ENCODE assay signal across 33 cellular contexts in genomic region chr3:137867611-137868010, GRCh38.
DNase-seq lines count a peak whose midpoint lies in the region; ATAC-seq and TF ChIP-seq lines count a peak whose summit lies in the region.
"Had no signal": no experiment of that assay in that cellular context is flagged by ENCODE, and none has a peak within 500 bp of the region (broad histone marks: within the 10 kb centered on the region; RNA-seq: fewer than 3 reads in every experiment).

No MANE protein-coding gene starts in this region.

- H3K18ac ChIP-seq in trophoblast cell (ENCODE audit: low read length) = no peak overlapping the region

- BruUV-seq in PC-9 (replicated peaks; lab: Mats Ljungman, UMichigan) = no TSS peak

- H4K91ac ChIP-seq in trophoblast cell (ENCODE audit: low read depth, low read length) = no peak overlapping the region

- no peak overlapping the region for H2AFZ ChIP-seq in trophoblast cell (ENCODE audit: insufficient read depth, low read length, poor library complexity)
- no peak overlapping the region for H2AFZ ChIP-seq in PC-9

- H3K27ac ChIP-seq in HUES6 (ENCODE audit: low read depth, low read length) = peak overlapping the region; percentile 58; the same call in 1 of the 2 replicates
- no peak overlapping the region for H3K27ac ChIP-seq in trophoblast cell (ENCODE audit: low read depth, low read length)
- H3K27ac ChIP-seq in PC-9 = no peak overlapping the region
- H3K27ac ChIP-seq: 22Rv1; A549; BLaER1; BLaER1 treated with 17β-estradiol and CSF1 and Interleukin-3, amounts not matched to agents 10 nM and 100 nM; C4-2B had no signal

- no peak overlapping the region for H2AK5ac ChIP-seq in trophoblast cell (ENCODE audit: low read length)

- no peak overlapping the region for H3K4ac ChIP-seq in trophoblast cell (ENCODE audit: low read depth, low read length)

- DNase-seq in trophoblast cell = peak; percentile 65 to 95
- DNase-seq in type B pancreatic cell (ENCODE audit: extremely low spot score, unreplicated experiment) = no peak
- no peak for DNase-seq in HEK293T (ENCODE audit: extremely low spot score)
- no peak for DNase-seq in PC-9
- DNase-seq in T-helper 17 cell = no peak
- DNase-seq: 8988T; ACHN; AML-193; BE2C; C1 segment of cervical spinal cord; Caco-2; Calu3; CD4-positive, alpha-beta memory T cell; CD4-positive, alpha-beta T cell; CD4-positive, CD25-positive, alpha-beta regulatory T cell; CD8-positive, alpha-beta memory T cell; CD8-positive, alpha-beta T cell; COR-L47; DMS 273 treated with DMSO at 0.1 percent for 48 hours; DMS153; DMS53; DMS79; DMS79 treated with DMSO at 0.1 percent for 48 hours; DND-41; EL had no signal

- H3K9ac ChIP-seq in HUES6 (ENCODE audit: low read length) (no peak overlapping the region), trophoblast cell (ENCODE audit: low read length) (no peak overlapping the region)
- H3K9ac ChIP-seq: BLaER1; BLaER1 treated with 17β-estradiol and CSF1 and Interleukin-3, amounts not matched to agents 10 nM and 100 nM had no signal

- intact Hi-C loops in PC-9 (cut with micrococcal nuclease; ENCODE audit: unreplicated experiment) = no loop called here

- no peaks in the 10 kb centered on the region for H3K36me3 Mint-ChIP-seq in type B pancreatic cell
- H3K36me3 Mint-ChIP-seq in T-helper 17 cell (ENCODE audit: low read depth) = no peaks in the 10 kb centered on the region
- H3K36me3 Mint-ChIP-seq: CD14-positive monocyte; CD4-positive, alpha-beta memory T cell; CD4-positive, CD25-positive, alpha-beta regulatory T cell; CD8-positive, alpha-beta T cell had no signal

- H3K27me3 Mint-ChIP-seq in type B pancreatic cell (peaks cover 24% of the 10 kb centered on the region), T-helper 17 cell (no peaks in the 10 kb centered on the region)
- H3K27me3 Mint-ChIP-seq: B cell; CD4-positive, alpha-beta memory T cell; CD4-positive, alpha-beta T cell; CD4-positive, CD25-positive, alpha-beta regulatory T cell had no signal

- WGBS in trophoblast cell (ENCODE audit: extremely low coverage, insufficient coverage, insufficient read length) = no CpG with 5 or more reads among the region's 2 CpGs

- H3K4me1 ChIP-seq in HUES6 (ENCODE audit: control insufficient read depth, insufficient read depth, low read length) = peaks cover 12% of the 10 kb centered on the region
- peaks cover 6 to 13% of the 10 kb centered on the region in 2 experiments for H3K4me1 ChIP-seq in trophoblast cell (ENCODE audit: control insufficient read depth in 1 of 2, insufficient read depth in 2 of 2, low read length in 2 of 2)
- no peaks in the 10 kb centered on the region for H3K4me1 ChIP-seq in PC-9 (replicated peaks; ENCODE audit: insufficient read depth)
- H3K4me1 ChIP-seq: A549; BE2C; BLaER1; BLaER1 treated with 17β-estradiol and CSF1 and Interleukin-3, amounts not matched to agents 10 nM and 100 nM had no signal

- H3K9me2 ChIP-seq in PC-9 (ENCODE audit: insufficient read depth) = no peaks in the 10 kb centered on the region

- H3K4me3 Mint-ChIP-seq in type B pancreatic cell (no peak overlapping the region), T-helper 17 cell (no peak overlapping the region)
- H3K4me3 Mint-ChIP-seq: B cell; CD14-positive monocyte; CD4-positive, alpha-beta memory T cell; CD4-positive, alpha-beta T cell; CD4-positive, CD25-positive, alpha-beta regulatory T cell; CD8-positive, alpha-beta memory T cell; CD8-positive, alpha-beta T cell had no signal

- H3F3A ChIP-seq in PC-9 (ENCODE audit: insufficient read depth, low read depth) = no peaks in the 10 kb centered on the region

- no peak overlapping the region for H4K8ac ChIP-seq in trophoblast cell (ENCODE audit: low read depth, low read length)

- CTCF ChIA-PET in HEK293T (lab: Yijun Ruan, JAX) = interaction anchor here (0.7 kb wide), 1 partner anchor 756 kb away, joined by 5 read pairs; no protein-coding TSS in a partner anchor
- CTCF ChIA-PET in PC-9 (lab: Charles Lee) = no interaction called here

- no peak for ATAC-seq in T-helper 17 cell
- ATAC-seq: A549; CD8-positive, alpha-beta T cell had no signal

- H3K4me3 ChIP-seq in HUES6 (ENCODE audit: low read depth, low read length) (0 out of 2 replicates have a peak overlapping the region, but pooled peaks have one; percentile 4), trophoblast cell (ENCODE audit: low read depth, low read length) (no peak overlapping the region), PC-9 (no peak overlapping the region)
- H3K4me3 ChIP-seq: A549; BLaER1; BLaER1 treated with 17β-estradiol and CSF1 and Interleukin-3, amounts not matched to agents 10 nM and 100 nM had no signal

- no peak overlapping the region for H2BK120ac ChIP-seq in trophoblast cell (ENCODE audit: insufficient read depth, low read length, poor library complexity)

- H3K14ac ChIP-seq in trophoblast cell (ENCODE audit: low read length) = no peak overlapping the region

- H3K27ac Mint-ChIP-seq in type B pancreatic cell (peak overlapping the region; percentile 17), T-helper 17 cell (no peak overlapping the region)
- H3K27ac Mint-ChIP-seq: B cell; CD14-positive monocyte; CD4-positive, alpha-beta memory T cell; CD4-positive, alpha-beta T cell; CD4-positive, CD25-positive, alpha-beta regulatory T cell; CD8-positive, alpha-beta memory T cell; CD8-positive, alpha-beta T cell had no signal

- H2BK5ac ChIP-seq in trophoblast cell (ENCODE audit: low read depth, low read length, poor library complexity) = no peak overlapping the region

- H3K23ac ChIP-seq in trophoblast cell (ENCODE audit: low read length) = no peak overlapping the region

- peaks cover 11% of the 10 kb centered on the region for H3K9me3 ChIP-seq in HUES6 (ENCODE audit: control insufficient read depth, insufficient read depth, low read depth, low read length)
- H3K9me3 ChIP-seq in trophoblast cell (ENCODE audit: insufficient read depth, low read depth, low read length) = peaks cover 12% of the 10 kb centered on the region
- H3K9me3 ChIP-seq in PC-9 (ENCODE audit: insufficient read depth, low read depth) = no peaks in the 10 kb centered on the region
- no peaks in the 10 kb centered on the region for H3K9me3 ChIP-seq in T-helper 17 cell (ENCODE audit: control insufficient read depth, low read length, poor library complexity, severe bottlenecking)
- H3K9me3 ChIP-seq: A549, BE2C, Caco-2 had no signal

- no peaks in the 10 kb centered on the region for H3K4me1 Mint-ChIP-seq in type B pancreatic cell (ENCODE audit: unreplicated experiment)
- H3K4me1 Mint-ChIP-seq in T-helper 17 cell = no peaks in the 10 kb centered on the region
- H3K4me1 Mint-ChIP-seq: B cell; CD14-positive monocyte; CD4-positive, alpha-beta memory T cell; CD4-positive, CD25-positive, alpha-beta regulatory T cell; CD8-positive, alpha-beta memory T cell had no signal

- H2BK12ac ChIP-seq in trophoblast cell (ENCODE audit: low read length) = no peak overlapping the region

- H3K79me2 ChIP-seq in trophoblast cell (ENCODE audit: control insufficient read depth, insufficient read depth, low read length, poor library complexity) (no peaks in the 10 kb centered on the region), PC-9 (ENCODE audit: low read depth) (no peaks in the 10 kb centered on the region)

- H4K12ac ChIP-seq in trophoblast cell (ENCODE audit: low read depth, low read length) = no peak overlapping the region

- no peaks in the 10 kb centered on the region for H4K20me1 ChIP-seq in PC-9 (ENCODE audit: insufficient read depth)
- H4K20me1 ChIP-seq: BLaER1; BLaER1 treated with 17β-estradiol and CSF1 and Interleukin-3, amounts not matched to agents 10 nM and 100 nM had no signal

- peaks cover 18% of the 10 kb centered on the region for H3K9me3 Mint-ChIP-seq in type B pancreatic cell

- H3K27me3 ChIP-seq in HUES6 (ENCODE audit: control insufficient read depth, insufficient read depth, low read length) (no peaks in the 10 kb centered on the region), trophoblast cell (ENCODE audit: insufficient read depth, low read length) (no peaks in the 10 kb centered on the region), PC-9 (ENCODE audit: insufficient read depth, low read depth) (no peaks in the 10 kb centered on the region)
- H3K27me3 ChIP-seq: BE2C; BLaER1; BLaER1 treated with 17β-estradiol and CSF1 and Interleukin-3, amounts not matched to agents 10 nM and 100 nM had no signal

- TF ChIP-seq CTCF in type B pancreatic cell (conservative IDR thresholded peaks at IDR 0.05) (no peak), PC-9 (conservative IDR thresholded peaks at IDR 0.05) (no peak)

- H3K79me1 ChIP-seq in trophoblast cell (ENCODE audit: low read length) = peaks cover 11% of the 10 kb centered on the region

- H3K36me3 ChIP-seq in HUES6 (ENCODE audit: control insufficient read depth, insufficient read depth, low read length) (no peaks in the 10 kb centered on the region), trophoblast cell (ENCODE audit: control insufficient read depth in 1 of 2, insufficient read depth in 2 of 2, low read length in 2 of 2) (no peaks in the 10 kb centered on the region), PC-9 (ENCODE audit: low read depth) (no peaks in the 10 kb centered on the region)
- H3K36me3 ChIP-seq: BE2C; BLaER1; BLaER1 treated with 17β-estradiol and CSF1 and Interleukin-3, amounts not matched to agents 10 nM and 100 nM had no signal

- H3K4me2 ChIP-seq in trophoblast cell (ENCODE audit: low read length) (no peak overlapping the region), PC-9 (no peak overlapping the region)
- H3K4me2 ChIP-seq: A549; BLaER1; BLaER1 treated with 17β-estradiol and CSF1 and Interleukin-3, amounts not matched to agents 10 nM and 100 nM had no signal

- POLR2A ChIA-PET in HEK293T (lab: Yijun Ruan, JAX) (no interaction called here), PC-9 (lab: Charles Lee; ENCODE audit: unreplicated experiment) (no interaction called here)

TF ChIP-seq in HEK293T, 16 proteins besides CTCF, POLR2A, EP300 and RAD21:
- TF ChIP-seq NFRKB (IDR thresholded peaks at IDR 0.05) = no peak
TF ChIP-seq in HEK293T: peak in this region for 0.

Comparison
In these comparisons a context has a peak if more than half of its experiments do, and no peak if none do; other contexts are left out.
1. DNase-seq: peak in trophoblast cell (2 of 2); none in type B pancreatic cell (single experiment), HEK293T (single experiment), PC-9 (0 of 2) and T-helper 17 cell (0 of 3).